14 cellular contexts compared by ENCODE assay signal in the genomic region with DNA sequence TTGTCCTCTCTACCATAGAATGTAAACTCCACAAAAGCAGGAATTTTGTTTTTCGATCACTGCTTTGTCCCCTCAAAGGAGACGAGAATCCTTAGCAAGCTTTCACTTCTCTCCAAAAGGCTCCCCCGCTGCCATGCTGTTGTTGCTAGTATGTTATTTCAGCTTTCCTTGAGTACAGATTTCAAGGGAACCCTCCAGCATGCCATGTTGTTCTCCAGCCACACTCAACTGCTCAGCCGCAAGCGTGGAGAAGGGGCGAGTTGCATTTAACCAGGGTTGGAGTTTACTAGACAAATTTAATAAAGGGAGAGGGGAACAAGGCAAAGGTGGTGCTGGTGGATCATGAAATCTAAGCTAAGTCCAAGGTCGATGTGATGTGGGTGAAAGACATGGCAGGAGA. TPM values are rescaled to one million over a fixed set of nuclear protein-coding genes. Genes with fewer than 3 reads are reported as not detected.
DNase-seq lines count a peak whose midpoint lies in the region; ATAC-seq and TF ChIP-seq lines count a peak whose summit lies in the region.
"Had no signal": no experiment of that assay in that cellular context is flagged by ENCODE, and none has a peak within 500 bp of the region (broad histone marks: within the 10 kb centered on the region; RNA-seq: fewer than 3 reads in every experiment).

No MANE protein-coding gene starts in this region.

- CTCF ChIA-PET in activated CD8-positive, alpha-beta T cell treated with anti-CD3 and anti-CD28 coated beads, Interleukin-2, amount 10 ng/mL, durations not matched to agents 7 days and 5 days (lab: Charles Lee): no interaction called here
- CTCF ChIA-PET in activated CD8-positive, alpha-beta T cell treated with anti-CD3 and anti-CD28 coated beads for 36 hours (lab: Charles Lee): no interaction called here

- peaks cover 26% of the 10 kb centered on the region for H3K36me3 Mint-ChIP-seq in activated CD8-positive, alpha-beta T cell treated with anti-CD3 and anti-CD28 coated beads, Interleukin-2, amount 10 ng/mL, durations not matched to agents 7 days and 5 days (ENCODE audit: low read depth)
- peaks cover 21% of the 10 kb centered on the region for H3K36me3 Mint-ChIP-seq in activated CD8-positive, alpha-beta T cell treated with anti-CD3 and anti-CD28 coated beads for 36 hours (ENCODE audit: low read depth)
- H3K36me3 Mint-ChIP-seq in nephron progenitor cell (ENCODE audit: low read depth): peaks cover 74% of the 10 kb centered on the region

- POLR2A ChIA-PET in activated CD8-positive, alpha-beta T cell treated with anti-CD3 and anti-CD28 coated beads, Interleukin-2, amount 10 ng/mL, durations not matched to agents 7 days and 5 days (lab: Charles Lee): no interaction called here
- POLR2A ChIA-PET in activated CD8-positive, alpha-beta T cell treated with anti-CD3 and anti-CD28 coated beads for 36 hours (lab: Charles Lee): no interaction called here

- TF ChIP-seq CTCF in activated CD8-positive, alpha-beta T cell treated with anti-CD3 and anti-CD28 coated beads for 36 hours (IDR thresholded peaks at IDR 0.05): no peak
- no peak for TF ChIP-seq CTCF in nephron progenitor cell (IDR thresholded peaks at IDR 0.05)

- H3K27me3 Mint-ChIP-seq in activated CD8-positive, alpha-beta T cell treated with anti-CD3 and anti-CD28 coated beads, Interleukin-2, amount 10 ng/mL, durations not matched to agents 7 days and 5 days (ENCODE audit: low read depth): no peaks in the 10 kb centered on the region
- H3K27me3 Mint-ChIP-seq in activated CD8-positive, alpha-beta T cell treated with anti-CD3 and anti-CD28 coated beads for 36 hours: no peaks in the 10 kb centered on the region
- H3K27me3 Mint-ChIP-seq in nephron progenitor cell (ENCODE audit: low read depth, poor library complexity): no peaks in the 10 kb centered on the region
- H3K27me3 Mint-ChIP-seq: B cell; CD4-positive, alpha-beta T cell had no signal

- peak overlapping the region; percentile 35 for H3K27ac Mint-ChIP-seq in activated CD8-positive, alpha-beta T cell treated with anti-CD3 and anti-CD28 coated beads, Interleukin-2, amount 10 ng/mL, durations not matched to agents 7 days and 5 days
- H3K27ac Mint-ChIP-seq in activated CD8-positive, alpha-beta T cell treated with anti-CD3 and anti-CD28 coated beads for 36 hours: no peak overlapping the region
- H3K27ac Mint-ChIP-seq in nephron progenitor cell: peak overlapping the region; percentile 68
- H3K27ac Mint-ChIP-seq: B cell; CD4-positive, alpha-beta T cell; CD8-positive, alpha-beta T cell had no signal

- no peaks in the 10 kb centered on the region for H3K9me3 Mint-ChIP-seq in activated CD8-positive, alpha-beta T cell treated with anti-CD3 and anti-CD28 coated beads, Interleukin-2, amount 10 ng/mL, durations not matched to agents 7 days and 5 days (ENCODE audit: insufficient read depth)
- no peaks in the 10 kb centered on the region for H3K9me3 Mint-ChIP-seq in activated CD8-positive, alpha-beta T cell treated with anti-CD3 and anti-CD28 coated beads for 36 hours
- peaks cover 57% of the 10 kb centered on the region for H3K9me3 Mint-ChIP-seq in nephron progenitor cell
- H3K9me3 Mint-ChIP-seq: CD4-positive, alpha-beta T cell; CD8-positive, alpha-beta T cell had no signal

- H3K4me1 Mint-ChIP-seq in activated CD8-positive, alpha-beta T cell treated with anti-CD3 and anti-CD28 coated beads, Interleukin-2, amount 10 ng/mL, durations not matched to agents 7 days and 5 days (ENCODE audit: low read depth): peaks cover 34% of the 10 kb centered on the region
- H3K4me1 Mint-ChIP-seq in activated CD8-positive, alpha-beta T cell treated with anti-CD3 and anti-CD28 coated beads for 36 hours (ENCODE audit: low read depth): peaks cover 2% of the 10 kb centered on the region
- peaks cover 18% of the 10 kb centered on the region for H3K4me1 Mint-ChIP-seq in nephron progenitor cell
- H3K4me1 Mint-ChIP-seq: B cell had no signal

- no peak for DNase-seq in activated CD8-positive, alpha-beta T cell treated with anti-CD3 and anti-CD28 coated beads, Interleukin-2, amount 10 ng/mL, durations not matched to agents 7 days and 5 days
- no peak for DNase-seq in activated CD8-positive, alpha-beta T cell treated with anti-CD3 and anti-CD28 coated beads for 36 hours
- DNase-seq in nephron progenitor cell: no peak
- DNase-seq: AML-193; Caco-2; Calu3; CD4-positive, alpha-beta T cell; CD8-positive, alpha-beta T cell; DMS79 treated with DMSO at 0.1 percent for 48 hours; GF-D8 had no signal

- no peak overlapping the region for H3K4me3 Mint-ChIP-seq in activated CD8-positive, alpha-beta T cell treated with anti-CD3 and anti-CD28 coated beads, Interleukin-2, amount 10 ng/mL, durations not matched to agents 7 days and 5 days
- no peak overlapping the region for H3K4me3 Mint-ChIP-seq in activated CD8-positive, alpha-beta T cell treated with anti-CD3 and anti-CD28 coated beads for 36 hours
- no peak overlapping the region for H3K4me3 Mint-ChIP-seq in nephron progenitor cell
- H3K4me3 Mint-ChIP-seq: B cell; CD4-positive, alpha-beta T cell; CD8-positive, alpha-beta T cell had no signal

- ATAC-seq in activated CD8-positive, alpha-beta T cell treated with anti-CD3 and anti-CD28 coated beads, Interleukin-2, amount 10 ng/mL, durations not matched to agents 7 days and 5 days: no peak
- ATAC-seq in activated CD8-positive, alpha-beta T cell treated with anti-CD3 and anti-CD28 coated beads for 36 hours: no peak
- ATAC-seq in GM19395 (IDR thresholded peaks at IDR 0.05; ENCODE audit: unreplicated experiment) (no peak), GM19463 (IDR thresholded peaks at IDR 0.05; ENCODE audit: unreplicated experiment) (no peak)
- ATAC-seq: A549; CD8-positive, alpha-beta T cell had no signal

- intact Hi-C loops in activated CD8-positive, alpha-beta T cell treated with anti-CD3 and anti-CD28 coated beads for 36 hours (cut with micrococcal nuclease): no loop called here

RNA-seq across cellular contexts. Expression of a gene that starts 23.1 kb away (rescaled TPM):
- total RNA-seq in activated CD8-positive, alpha-beta T cell treated with anti-CD3 and anti-CD28 coated beads, Interleukin-2, amount 10 ng/mL, durations not matched to agents 7 days and 5 days: 10 to 100 TPM; 14.2 to 15.5 TPM
- 10 to 100 TPM; 15.0 to 15.8 TPM for total RNA-seq in activated CD8-positive, alpha-beta T cell treated with anti-CD3 and anti-CD28 coated beads for 36 hours

RNA-seq across cellular contexts. Expression of a gene that starts 23.4 kb away (rescaled TPM):
- total RNA-seq in activated CD8-positive, alpha-beta T cell treated with anti-CD3 and anti-CD28 coated beads, Interleukin-2, amount 10 ng/mL, durations not matched to agents 7 days and 5 days: 10 to 100 TPM; 11.1 to 11.6 TPM
- 1 to 10 TPM; 8.3 to 8.8 TPM for total RNA-seq in activated CD8-positive, alpha-beta T cell treated with anti-CD3 and anti-CD28 coated beads for 36 hours

RNA-seq across cellular contexts. Expression of a gene that starts 43.9 kb away (rescaled TPM):
- under 1 TPM; 0.84 to 0.97 TPM for total RNA-seq in activated CD8-positive, alpha-beta T cell treated with anti-CD3 and anti-CD28 coated beads, Interleukin-2, amount 10 ng/mL, durations not matched to agents 7 days and 5 days
- 1 to 10 TPM; 1.6 to 1.7 TPM for total RNA-seq in activated CD8-positive, alpha-beta T cell treated with anti-CD3 and anti-CD28 coated beads for 36 hours
